Comparison of ENCODE assay signal across 21 cellular contexts in genomic region chr20:47043076-47043475, GRCh38.
"Had no signal": no experiment of that assay in that cellular context is flagged by ENCODE, and none has a peak within 500 bp of the region (broad histone marks: within the 10 kb centered on the region; RNA-seq: fewer than 3 reads in every experiment).

No MANE protein-coding gene starts in this region.

- H3K4me3 ChIP-seq: dorsolateral prefrontal cortex, lung, pancreas, right lobe of liver, testis, tibial artery, upper lobe of left lung had no signal

- ATAC-seq: left lobe of liver; naive thymus-derived CD8-positive, alpha-beta T cell; pancreas; right lobe of liver; stimulated activated memory B cell treated with anti-CD40 and anti-IgM and Interleukin-4, amounts not matched to agents 10 μg/mL and 1 μg/mL and 100 μg/mL, for 72 hours; stimulated activated naive CD8-positive, alpha-beta T cell treated with anti-CD3 and anti-CD28 coated beads, Interleukin-15, Interleukin-2, amounts not matched to agents 100 U/mL and 50 U/mL, for 24 hours had no signal

- H3K9me3 ChIP-seq: pancreas, right lobe of liver, testis had no signal

- H3K36me3 ChIP-seq: pancreas, right lobe of liver, tibial artery, upper lobe of left lung had no signal

- H3K27me3 ChIP-seq: pancreas, right lobe of liver, testis, upper lobe of left lung had no signal

- DNase-seq: dorsolateral prefrontal cortex; effector CD4-positive, alpha-beta T cell; hypothalamus; immature natural killer cell; mesenchymal stem cell; midbrain; naive thymus-derived CD8-positive, alpha-beta T cell; occipital lobe; pancreas; retina; right lobe of liver; small intestine; stimulated activated CD4-positive, alpha-beta T cell treated with anti-CD3 and anti-CD28 coated beads, Interleukin-4, amount 100 ng/mL, for 4 hours; stimulated activated naive CD8-positive, alpha-beta T cell treated with anti-CD3 and anti-CD28 coated beads, Interleukin-15, Interleukin-2, amounts not matched to agents 100 U/mL and 50 U/mL, for 24 hours; substantia nigra; testis; tibial artery; upper lobe of left lung had no signal

- H3K27ac ChIP-seq: dorsolateral prefrontal cortex, pancreas, right lobe of liver, testis, tibial artery, upper lobe of left lung had no signal

- H3K4me1 ChIP-seq: pancreas, testis, tibial artery, upper lobe of left lung had no signal
